ENCODE assay signal across 1 cellular context in genomic region chr6:159753081-159753872, GRCh38.
TF ChIP-seq lines count a peak whose summit lies in the region.

No MANE protein-coding gene starts in this region.

TF ChIP-seq in K562, 482 proteins besides CTCF, POLR2A, EP300 and RAD21:
- TF ChIP-seq NELFE (IDR thresholded peaks at IDR 0.05; ENCODE audit: insufficient read depth, insufficient read length) (no peak), NRF1 (conservative IDR thresholded peaks at IDR 0.05 in 1 of 2, IDR thresholded peaks at IDR 0.05 in 1 of 2) (no peak), SLC30A9 (CRISPR knock-in tag; IDR thresholded peaks at IDR 0.05) (no peak), TBL1XR1 (IDR thresholded peaks at IDR 0.05; ENCODE audit: low read length in 2 of 2) (no peak), CEBPG (CRISPR knock-in tag; IDR thresholded peaks at IDR 0.05) (0 out of 2 replicates have a peak, but pooled peaks have one; percentile 24), CEBPG (tag; conservative IDR thresholded peaks at IDR 0.05 in 1 of 2, IDR thresholded peaks at IDR 0.05 in 1 of 2) (peak; percentile 47 to 54; a peak in 3 of 4 replicates), ZNF316 (IDR thresholded peaks at IDR 0.05) (peak; percentile 80), MITF (IDR thresholded peaks at IDR 0.05) (no peak), RNF2 (IDR thresholded peaks at IDR 0.05) (no peak), CEBPB (tag; IDR thresholded peaks at IDR 0.05) (peak; percentile 75), MAFK (IDR thresholded peaks at IDR 0.05; ENCODE audit: low read length) (peak; percentile 24; the same call in 1 of the 2 replicates), C11orf30 (IDR thresholded peaks at IDR 0.05; ENCODE audit: low read depth) (peak; percentile 61), MAFF (IDR thresholded peaks at IDR 0.05; ENCODE audit: low read length) (peak; percentile 49; the same call in 1 of the 2 replicates), REST (CRISPR knock-in tag; IDR thresholded peaks at IDR 0.05; ENCODE audit: low read depth) (no peak)
